Comparison of ENCODE assay signal across 1 cellular context in genomic region chr10:29532256-29532878, GRCh38.
TF ChIP-seq lines count a peak whose summit lies in the region.

No MANE protein-coding gene starts in this region.

TF ChIP-seq in WTC11, 78 proteins besides CTCF, POLR2A, EP300 and RAD21 (continued from another document):
- TF ChIP-seq AR (CRISPR knock-in tag; IDR thresholded peaks at IDR 0.05) (no peak), SP1 (CRISPR knock-in tag; conservative IDR thresholded peaks at IDR 0.05) (no peak), HMGA2 (CRISPR knock-in tag; IDR thresholded peaks at IDR 0.05) (no peak), IRF1 (CRISPR knock-in tag; IDR thresholded peaks at IDR 0.05) (no peak), ZSCAN18 (CRISPR knock-in tag; IDR thresholded peaks at IDR 0.05) (no peak), HMGXB4 (CRISPR knock-in tag; IDR thresholded peaks at IDR 0.05) (no peak), JUN (CRISPR knock-in tag; IDR thresholded peaks at IDR 0.05) (no peak), ZNF121 (CRISPR knock-in tag; IDR thresholded peaks at IDR 0.05) (no peak), OVOL2 (CRISPR knock-in tag; IDR thresholded peaks at IDR 0.05; ENCODE audit: borderline replicate concordance) (no peak), NFE2L1 (CRISPR knock-in tag; IDR thresholded peaks at IDR 0.05) (no peak), ZNF423 (CRISPR knock-in tag; IDR thresholded peaks at IDR 0.05) (no peak)
